ENCODE assay signal across 1 cellular context in the genomic region with DNA sequence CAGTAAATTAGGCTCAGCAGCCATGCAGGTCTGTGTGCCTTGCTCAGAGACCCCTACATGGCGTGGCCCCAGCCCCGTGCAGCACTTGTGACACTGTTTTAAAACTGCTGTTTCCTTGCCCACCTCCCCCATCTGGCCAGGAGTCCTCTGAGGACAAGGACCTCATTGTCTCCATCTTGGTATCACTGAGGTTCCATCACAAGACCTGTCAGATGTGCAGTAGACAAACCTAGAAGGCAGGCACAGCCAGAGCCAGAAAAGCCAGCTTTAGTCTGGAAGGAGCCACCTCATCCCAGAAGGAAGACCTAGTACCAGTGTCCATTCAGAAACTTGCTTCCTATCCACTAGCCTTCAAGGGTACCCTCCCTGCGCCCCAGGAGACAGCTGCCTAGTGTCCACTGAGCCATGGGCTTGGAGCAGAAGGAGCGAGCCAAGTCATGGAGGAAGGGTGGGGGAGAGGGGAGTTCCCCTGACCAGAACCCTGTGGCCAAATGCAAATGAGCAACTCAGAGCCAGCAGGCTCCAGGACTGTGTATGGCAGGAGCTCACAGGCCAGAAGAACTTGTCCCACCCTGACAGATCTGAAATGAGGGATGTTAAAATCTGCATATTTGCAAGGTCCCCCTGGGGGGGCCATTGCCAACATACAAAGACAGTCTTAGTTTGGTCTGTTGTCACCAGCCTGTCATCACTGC.
TF ChIP-seq lines count a peak whose summit lies in the region.

No MANE protein-coding gene starts in this region.

TF ChIP-seq in GM23338, 12 proteins besides CTCF, POLR2A, EP300 and RAD21:
- TF ChIP-seq, protein P1, sequence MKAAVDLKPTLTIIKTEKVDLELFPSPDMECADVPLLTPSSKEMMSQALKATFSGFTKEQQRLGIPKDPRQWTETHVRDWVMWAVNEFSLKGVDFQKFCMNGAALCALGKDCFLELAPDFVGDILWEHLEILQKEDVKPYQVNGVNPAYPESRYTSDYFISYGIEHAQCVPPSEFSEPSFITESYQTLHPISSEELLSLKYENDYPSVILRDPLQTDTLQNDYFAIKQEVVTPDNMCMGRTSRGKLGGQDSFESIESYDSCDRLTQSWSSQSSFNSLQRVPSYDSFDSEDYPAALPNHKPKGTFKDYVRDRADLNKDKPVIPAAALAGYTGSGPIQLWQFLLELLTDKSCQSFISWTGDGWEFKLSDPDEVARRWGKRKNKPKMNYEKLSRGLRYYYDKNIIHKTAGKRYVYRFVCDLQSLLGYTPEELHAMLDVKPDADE (IDR thresholded peaks at IDR 0.05): no peak
- TF ChIP-seq EZH2phosphoT487 (IDR thresholded peaks at IDR 0.05; ENCODE audit: unreplicated experiment): no peak
- TF ChIP-seq, protein P2, sequence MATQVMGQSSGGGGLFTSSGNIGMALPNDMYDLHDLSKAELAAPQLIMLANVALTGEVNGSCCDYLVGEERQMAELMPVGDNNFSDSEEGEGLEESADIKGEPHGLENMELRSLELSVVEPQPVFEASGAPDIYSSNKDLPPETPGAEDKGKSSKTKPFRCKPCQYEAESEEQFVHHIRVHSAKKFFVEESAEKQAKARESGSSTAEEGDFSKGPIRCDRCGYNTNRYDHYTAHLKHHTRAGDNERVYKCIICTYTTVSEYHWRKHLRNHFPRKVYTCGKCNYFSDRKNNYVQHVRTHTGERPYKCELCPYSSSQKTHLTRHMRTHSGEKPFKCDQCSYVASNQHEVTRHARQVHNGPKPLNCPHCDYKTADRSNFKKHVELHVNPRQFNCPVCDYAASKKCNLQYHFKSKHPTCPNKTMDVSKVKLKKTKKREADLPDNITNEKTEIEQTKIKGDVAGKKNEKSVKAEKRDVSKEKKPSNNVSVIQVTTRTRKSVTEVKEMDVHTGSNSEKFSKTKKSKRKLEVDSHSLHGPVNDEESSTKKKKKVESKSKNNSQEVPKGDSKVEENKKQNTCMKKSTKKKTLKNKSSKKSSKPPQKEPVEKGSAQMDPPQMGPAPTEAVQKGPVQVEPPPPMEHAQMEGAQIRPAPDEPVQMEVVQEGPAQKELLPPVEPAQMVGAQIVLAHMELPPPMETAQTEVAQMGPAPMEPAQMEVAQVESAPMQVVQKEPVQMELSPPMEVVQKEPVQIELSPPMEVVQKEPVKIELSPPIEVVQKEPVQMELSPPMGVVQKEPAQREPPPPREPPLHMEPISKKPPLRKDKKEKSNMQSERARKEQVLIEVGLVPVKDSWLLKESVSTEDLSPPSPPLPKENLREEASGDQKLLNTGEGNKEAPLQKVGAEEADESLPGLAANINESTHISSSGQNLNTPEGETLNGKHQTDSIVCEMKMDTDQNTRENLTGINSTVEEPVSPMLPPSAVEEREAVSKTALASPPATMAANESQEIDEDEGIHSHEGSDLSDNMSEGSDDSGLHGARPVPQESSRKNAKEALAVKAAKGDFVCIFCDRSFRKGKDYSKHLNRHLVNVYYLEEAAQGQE (IDR thresholded peaks at IDR 0.05; ENCODE audit: unreplicated experiment): no peak
